Comparison of ENCODE assay signal across 21 cellular contexts in genomic region chr6:14141531-14141930, GRCh38.
"Had no signal": no experiment of that assay in that cellular context is flagged by ENCODE, and none has a peak within 500 bp of the region (broad histone marks: within the 10 kb centered on the region; RNA-seq: fewer than 3 reads in every experiment).

No MANE protein-coding gene starts in this region.

- H3K27ac ChIP-seq: esophagus muscularis mucosa, neural progenitor cell, prostate gland, right atrium auricular region, thyroid gland had no signal

- H3K9ac ChIP-seq: neural progenitor cell had no signal

- H3K9me3 ChIP-seq: esophagus muscularis mucosa, prostate gland, right atrium auricular region, thyroid gland had no signal

- H3K27me3 Mint-ChIP-seq: activated CD4-positive, alpha-beta T cell treated with anti-CD3 and anti-CD28 coated beads, Interleukin-2, amount 10 ng/mL, durations not matched to agents 7 days and 5 days had no signal

- H3K4me1 ChIP-seq: prostate gland, right atrium auricular region had no signal

- H3K27me3 ChIP-seq: esophagus muscularis mucosa, neural progenitor cell, right atrium auricular region, thyroid gland had no signal

- H3K9me3 Mint-ChIP-seq: activated CD4-positive, alpha-beta T cell treated with anti-CD3 and anti-CD28 coated beads, Interleukin-2, amount 10 ng/mL, durations not matched to agents 7 days and 5 days; immature natural killer cell; neural progenitor cell had no signal

- H3K4me3 ChIP-seq: esophagus muscularis mucosa, neural progenitor cell, prostate gland, right atrium auricular region, thyroid gland had no signal

- H3K27ac Mint-ChIP-seq: activated CD4-positive, alpha-beta T cell treated with anti-CD3 and anti-CD28 coated beads, Interleukin-2, amount 10 ng/mL, durations not matched to agents 7 days and 5 days; activated CD8-positive, alpha-beta T cell treated with anti-CD3 and anti-CD28 coated beads, Interleukin-2, amount 10 ng/mL, durations not matched to agents 7 days and 5 days; immature natural killer cell; neural progenitor cell had no signal

- DNase-seq: activated CD4-positive, alpha-beta T cell treated with anti-CD3 and anti-CD28 coated beads, Interleukin-2, amount 10 ng/mL, durations not matched to agents 7 days and 5 days; activated CD8-positive, alpha-beta memory T cell treated with anti-CD3 and anti-CD28 coated beads, Interleukin-2, amount 50 U/mL, for 4 hours; activated CD8-positive, alpha-beta T cell treated with anti-CD3 and anti-CD28 coated beads, Interleukin-2, amount 10 ng/mL, durations not matched to agents 7 days and 5 days; activated effector memory CD4-positive, alpha-beta T cell treated with Interleukin-2 at 50 U/mL for 16 hours; activated naive CD4-positive, alpha-beta T cell treated with anti-CD3 and anti-CD28 coated beads, Interleukin-2, amount 50 U/mL, for 16 hours; activated T-cell treated with anti-CD3 and anti-CD28 coated beads, Interleukin-2, amount 50 U/mL, for 48 hours; aorta; cerebellar nuclear complex; cortex of kidney; immature natural killer cell; kidney glomerular epithelial cell; left ventricle myocardium superior; stimulated activated CD4-positive, alpha-beta T cell treated with anti-CD3 and anti-CD28 coated beads, Interleukin-12 subunit alpha, Interleukin-12 subunit beta, amount 100 ng/mL, for 4 hours; stimulated activated CD4-positive, alpha-beta T cell treated with anti-CD3 and anti-CD28 coated beads, Interleukin-1b, Interleukin-23, amount 100 ng/mL, for 48 hours; stimulated activated CD8-positive, alpha-beta memory T cell treated with anti-CD3 and anti-CD28 coated beads, Interleukin-4, amount 100 ng/mL, for 48 hours; stimulated activated naive CD4-positive, alpha-beta T cell treated with Interleukin-2 at 50 U/mL for 16 hours; thyroid gland had no signal

- H3K4me3 Mint-ChIP-seq: activated CD4-positive, alpha-beta T cell treated with anti-CD3 and anti-CD28 coated beads, Interleukin-2, amount 10 ng/mL, durations not matched to agents 7 days and 5 days; activated CD8-positive, alpha-beta T cell treated with anti-CD3 and anti-CD28 coated beads, Interleukin-2, amount 10 ng/mL, durations not matched to agents 7 days and 5 days; immature natural killer cell; neural progenitor cell had no signal

- H3K36me3 ChIP-seq: esophagus muscularis mucosa, neural progenitor cell, prostate gland, right atrium auricular region, thyroid gland had no signal

- H3K36me3 Mint-ChIP-seq: immature natural killer cell, neural progenitor cell had no signal
